17 cellular contexts compared by ENCODE assay signal in the genomic region with DNA sequence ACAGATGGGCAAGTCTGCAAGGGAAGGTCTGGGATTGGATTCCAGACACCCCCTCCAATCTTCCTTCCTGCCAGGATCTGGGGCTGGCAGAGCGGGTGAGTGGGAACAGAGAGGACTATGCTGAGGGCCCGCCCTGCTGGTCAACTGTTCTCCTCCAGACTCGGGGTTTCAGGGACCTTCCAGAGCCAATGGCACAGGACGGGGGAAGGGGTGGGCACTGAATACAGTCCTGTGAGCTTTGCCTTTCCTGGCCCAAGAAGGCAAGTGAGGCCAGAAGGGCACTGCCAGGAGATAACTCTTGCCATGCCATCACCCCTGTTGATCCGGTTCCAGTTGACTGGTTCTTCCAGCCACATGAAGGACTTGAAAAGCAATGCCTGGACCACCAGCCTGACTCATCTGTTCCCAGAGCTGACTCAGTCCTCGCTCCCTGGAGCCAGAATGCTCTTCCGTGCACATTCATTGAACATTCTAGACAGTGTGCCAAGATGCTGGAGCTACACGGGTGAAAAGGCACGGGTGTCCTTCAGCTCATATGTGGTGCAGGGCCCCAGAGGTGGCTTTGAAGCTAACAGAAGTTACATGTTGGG. TPM values are rescaled to one million over a fixed set of nuclear protein-coding genes. Genes with fewer than 3 reads are reported as not detected.
DNase-seq lines count a peak whose midpoint lies in the region; ATAC-seq and FAIRE-seq lines count a peak whose summit lies in the region.
"Had no signal": no experiment of that assay in that cellular context is flagged by ENCODE, and none has a peak within 500 bp of the region (broad histone marks: within the 10 kb centered on the region; RNA-seq: fewer than 3 reads in every experiment).

No MANE protein-coding gene starts in this region.

- DNase-seq in AG08395 (ENCODE audit: low spot score) (peak; percentile 43), HT1080 (ENCODE audit: low read depth) (peak; percentile 70), astrocyte of the hippocampus (ENCODE audit: low read depth, low spot score) (peak; percentile 71), kidney glomerular epithelial cell (lab: John Stamatoyannopoulos, UW) (peak; percentile 59), mesendoderm (no peak), GM19239 (ENCODE audit: insufficient read length, low spot score) (no peak)
- DNase-seq: activated CD4-positive, alpha-beta T cell treated with anti-CD3 and anti-CD28 coated beads, Interleukin-2, amount 50 U/mL, for 4 hours; dermis blood vessel endothelial cell; NCI-H1417 treated with DMSO at 0.1 percent for 48 hours; nephron progenitor cell; right cardiac atrium; stimulated activated CD4-positive, alpha-beta T cell treated with anti-CD3 and anti-CD28 coated beads, Interleukin-4, amount 100 ng/mL, for 1 hour had no signal

- no peak overlapping the region for H3K23ac ChIP-seq in mesendoderm (ENCODE audit: low read length)

- H3K18ac ChIP-seq in mesendoderm (ENCODE audit: low read length) = no peak overlapping the region

- no peak for FAIRE-seq in GM19239 (lab: Jason Lieb, UNC)

- H2AK5ac ChIP-seq in mesendoderm (ENCODE audit: low read length) = no peak overlapping the region

- H3K9ac ChIP-seq in mesendoderm (ENCODE audit: low read length) = no peak overlapping the region

- H3K27ac ChIP-seq in mesendoderm (ENCODE audit: low read depth, low read length) = no peak overlapping the region
- H3K27ac ChIP-seq: tibial artery had no signal

- no peaks in the 10 kb centered on the region for H3K36me3 ChIP-seq in mesendoderm (ENCODE audit: control insufficient read depth, insufficient read depth, low read length)
- H3K36me3 ChIP-seq: tibial artery had no signal

- no peak overlapping the region for H3K4me2 ChIP-seq in mesendoderm (ENCODE audit: low read length)

- H2BK5ac ChIP-seq in mesendoderm (ENCODE audit: low read length) = no peak overlapping the region

- H3K4me3 ChIP-seq in mesendoderm (ENCODE audit: low read length) = no peak overlapping the region

- H3K56ac ChIP-seq in mesendoderm (ENCODE audit: low read length) = no peak overlapping the region

- no peak overlapping the region for H3K4ac ChIP-seq in mesendoderm (ENCODE audit: low read depth, low read length)

- H4K5ac ChIP-seq in mesendoderm (ENCODE audit: low read length) = no peak overlapping the region

- H4K8ac ChIP-seq in mesendoderm (ENCODE audit: low read depth, low read length) = no peak overlapping the region

- H3K79me2 ChIP-seq in mesendoderm (ENCODE audit: control insufficient read depth, insufficient read depth, low read length) = no peaks in the 10 kb centered on the region

- no peak overlapping the region for H2BK120ac ChIP-seq in mesendoderm (ENCODE audit: low read depth, low read length)

- no peaks in the 10 kb centered on the region for H3K79me1 ChIP-seq in mesendoderm (ENCODE audit: low read length)

- WGBS in mesendoderm (ENCODE audit: extremely low coverage, insufficient coverage, low lambda C conversion rate) = no CpG with 5 or more reads among the region's 9 CpGs

- no peaks in the 10 kb centered on the region for H3K27me3 ChIP-seq in mesendoderm (ENCODE audit: insufficient read depth, low read length, poor library complexity)

- ATAC-seq in HG02759 (IDR thresholded peaks at IDR 0.05; ENCODE audit: unreplicated experiment) = no peak
- no peak for ATAC-seq in GM18520 (IDR thresholded peaks at IDR 0.05; ENCODE audit: unreplicated experiment)

- no peak overlapping the region for H2BK15ac ChIP-seq in mesendoderm (replicated peaks; ENCODE audit: low read depth)

- no peaks in the 10 kb centered on the region for H3K4me1 ChIP-seq in mesendoderm (ENCODE audit: control insufficient read depth, low read depth, low read length)
- H3K4me1 ChIP-seq: tibial artery had no signal

RNA-seq across cellular contexts. Expression of gene MEFV, which starts 0.5 kb away (rescaled TPM):
- 0.03 TPM in 1 of 2 replicates, not detected in the other for total RNA-seq in HT1080 (2014; rRNA removed; shearing (Covaris generic))
- polyA plus RNA-seq in HT1080 (2015; cell fraction: cytosol; rRNA removed) = not detected in 2 replicates
- polyA plus RNA-seq in HT1080 (2015; cell fraction: nucleus; rRNA removed) = not detected in 2 replicates
- polyA plus RNA-seq in mesendoderm (2013, experiment 1 of 2) = not detected
- not detected for polyA plus RNA-seq in mesendoderm (2013, experiment 2 of 2)
- total RNA-seq: activated T-helper 1 cell treated with anti-CD3 and anti-CD28 coated beads, Interleukin-12 subunit alpha, Interleukin-12 subunit beta, Interleukin-2, Interleukin-4 antibody, amounts not matched to agents 30 ng/mL and 10 ng/mL and 1 ng/mL, durations not matched to agents 14 hours and 24 hours and 36 hours had no signal
- polyA plus RNA-seq: AG04450 had no signal

RNA-seq across cellular contexts. Expression of gene ZNF200, which starts 22.0 kb away (rescaled TPM):
- total RNA-seq in HT1080 (2014; rRNA removed; shearing (Covaris generic)) = 12.5 and 13.2 TPM in 2 replicates
- 6.5 and 7.2 TPM in 2 replicates for polyA plus RNA-seq in HT1080 (2015; cell fraction: cytosol; rRNA removed)
- polyA plus RNA-seq in HT1080 (2015; cell fraction: nucleus; rRNA removed) = 18.6 and 21.2 TPM in 2 replicates
- polyA plus RNA-seq in mesendoderm (2013, experiment 1 of 2) = 5.5 TPM
- polyA plus RNA-seq in mesendoderm (2013, experiment 2 of 2) = 5.8 TPM

RNA-seq across cellular contexts. Expression of gene ZNF263, which starts 26.3 kb away (rescaled TPM):
- total RNA-seq in HT1080 (2014; rRNA removed; shearing (Covaris generic)) = 38.8 and 39.1 TPM in 2 replicates
- 26.8 and 30.2 TPM in 2 replicates for polyA plus RNA-seq in HT1080 (2015; cell fraction: cytosol; rRNA removed)
- polyA plus RNA-seq in HT1080 (2015; cell fraction: nucleus; rRNA removed) = 35.6 and 38.7 TPM in 2 replicates
- 20.2 TPM for polyA plus RNA-seq in mesendoderm (2013, experiment 1 of 2)
- polyA plus RNA-seq in mesendoderm (2013, experiment 2 of 2) = 20.9 TPM

RNA-seq across cellular contexts. Expression of gene TIGD7, which starts 48.3 kb away (rescaled TPM):
- 2.8 and 3.1 TPM in 2 replicates for total RNA-seq in HT1080 (2014; rRNA removed; shearing (Covaris generic))
- 2.4 and 4.1 TPM in 2 replicates for polyA plus RNA-seq in HT1080 (2015; cell fraction: cytosol; rRNA removed)
- 4.5 and 11.7 TPM in 2 replicates for polyA plus RNA-seq in HT1080 (2015; cell fraction: nucleus; rRNA removed)
- 4.2 TPM for polyA plus RNA-seq in mesendoderm (2013, experiment 1 of 2)
- polyA plus RNA-seq in mesendoderm (2013, experiment 2 of 2) = 4.3 TPM

RNA-seq across cellular contexts. Expression of gene ZNF75A, which starts 48.3 kb away (rescaled TPM):
- 12.2 and 16.9 TPM in 2 replicates for total RNA-seq in HT1080 (2014; rRNA removed; shearing (Covaris generic))
- 9.3 and 11.9 TPM in 2 replicates for polyA plus RNA-seq in HT1080 (2015; cell fraction: cytosol; rRNA removed)
- 38.4 and 43.3 TPM in 2 replicates for polyA plus RNA-seq in HT1080 (2015; cell fraction: nucleus; rRNA removed)
- 29.1 TPM for polyA plus RNA-seq in mesendoderm (2013, experiment 1 of 2)
- polyA plus RNA-seq in mesendoderm (2013, experiment 2 of 2) = 29.3 TPM

Comparison
In these comparisons a context has a peak if more than half of its experiments do, and no peak if none do; other contexts are left out.
1. DNase-seq: peak in AG08395 (single experiment), HT1080 (single experiment), astrocyte of the hippocampus (single experiment) and kidney glomerular epithelial cell (single experiment); none in mesendoderm (single experiment) and GM19239 (single experiment).